12 cellular contexts compared by ENCODE assay signal in the genomic region with DNA sequence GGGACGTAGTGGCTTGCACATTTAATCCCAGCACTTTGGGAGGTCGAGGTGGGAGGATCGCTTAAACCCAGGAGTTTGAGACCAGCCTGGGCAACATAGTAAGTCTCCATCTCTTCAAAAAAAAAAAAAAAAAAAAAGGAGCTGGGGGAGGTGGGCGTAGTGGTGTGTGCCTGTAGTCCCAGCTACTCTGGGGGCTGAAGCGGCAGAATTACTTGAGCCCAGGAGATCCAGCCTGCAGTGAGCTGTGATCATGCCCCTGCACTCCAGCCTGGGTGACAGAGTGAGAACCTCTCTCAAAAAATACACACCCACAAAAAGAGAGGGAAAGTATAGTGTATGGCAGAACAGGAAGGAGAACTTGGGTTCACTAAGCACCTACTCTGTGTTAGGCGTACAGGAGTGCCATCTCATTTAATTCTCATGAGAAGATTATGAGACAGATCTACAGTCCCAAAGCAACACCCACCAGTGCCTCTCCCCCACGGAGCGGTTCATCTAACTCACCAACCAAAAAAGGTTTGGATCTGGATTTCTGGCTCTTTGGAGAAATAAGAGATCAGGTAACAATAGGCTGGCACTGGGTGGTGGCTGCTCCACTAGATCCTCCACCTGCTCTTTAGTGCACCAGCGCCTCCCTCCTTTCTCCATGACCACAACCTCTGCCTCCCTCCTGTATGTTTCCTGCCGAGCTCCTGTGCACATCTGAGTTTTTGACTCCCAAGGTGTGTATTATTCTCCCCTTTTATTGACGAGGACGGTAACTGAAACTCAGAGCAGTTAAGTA. TPM values are rescaled to one million over a fixed set of nuclear protein-coding genes. Genes with fewer than 3 reads are reported as not detected.
DNase-seq lines count a peak whose midpoint lies in the region; ATAC-seq and TF ChIP-seq lines count a peak whose summit lies in the region.
"Had no signal": no experiment of that assay in that cellular context is flagged by ENCODE, and none has a peak within 500 bp of the region (broad histone marks: within the 10 kb centered on the region; RNA-seq: fewer than 3 reads in every experiment).

No MANE protein-coding gene starts in this region.

- peak; percentile 60 for DNase-seq in activated CD4-positive, alpha-beta T cell treated with anti-CD3 and anti-CD28 coated beads, Interleukin-2, amount 10 ng/mL, durations not matched to agents 24 days and 14 days
- DNase-seq in activated CD4-positive, alpha-beta T cell treated with anti-CD3 and anti-CD28 coated beads, Interleukin-2, amount 50 U/mL, for 1 hour = no peak
- DNase-seq in Jurkat, Clone E6-1 (ENCODE audit: low read depth, low spot score) = peak; percentile 56
- DNase-seq in activated T-helper 2 cell treated with anti-CD3 and anti-CD28 coated beads, Interferon-gamma antibody, Interleukin-2, Interleukin-4, amounts not matched to agents 10 μg/mL and 5 μg/mL and 100 μg/mL, durations not matched to agents 14 hours and 24 hours and 36 hours (ENCODE audit: low spot score) = no peak
- DNase-seq in neural crest cell (ENCODE audit: low read depth, low spot score) (no peak), MV-4-11 (lab: John Stamatoyannopoulos, UW) (no peak), foreskin fibroblast (no peak)
- DNase-seq: adrenal gland, dermis blood vessel endothelial cell, mesendoderm, NCI-H1694 had no signal

- no peak overlapping the region; the same call in 1 of the 2 replicates for H3K4me3 ChIP-seq in Jurkat, Clone E6-1 (ENCODE audit: low read length)
- H3K4me3 ChIP-seq in foreskin fibroblast (ENCODE audit: low read depth in 1 of 2, low read length in 2 of 2) = no peak overlapping the region
- H3K4me3 ChIP-seq: adrenal gland had no signal

- H3K4me1 Mint-ChIP-seq in activated CD4-positive, alpha-beta T cell treated with anti-CD3 and anti-CD28 coated beads, Interleukin-2, amount 10 ng/mL, durations not matched to agents 24 days and 14 days = peaks cover 72% of the 10 kb centered on the region
- peaks cover 69% of the 10 kb centered on the region for H3K4me1 Mint-ChIP-seq in activated T-helper 2 cell treated with anti-CD3 and anti-CD28 coated beads, Interferon-gamma antibody, Interleukin-2, Interleukin-4, amounts not matched to agents 10 μg/mL and 5 μg/mL and 100 μg/mL, durations not matched to agents 14 hours and 24 hours and 36 hours (ENCODE audit: low read depth)
- peaks cover 19% of the 10 kb centered on the region for H3K4me1 Mint-ChIP-seq in neural crest cell

- peak overlapping the region; percentile 98 for H3K27ac Mint-ChIP-seq in activated CD4-positive, alpha-beta T cell treated with anti-CD3 and anti-CD28 coated beads, Interleukin-2, amount 10 ng/mL, durations not matched to agents 24 days and 14 days
- peak overlapping the region; percentile 96 for H3K27ac Mint-ChIP-seq in activated T-helper 2 cell treated with anti-CD3 and anti-CD28 coated beads, Interferon-gamma antibody, Interleukin-2, Interleukin-4, amounts not matched to agents 10 μg/mL and 5 μg/mL and 100 μg/mL, durations not matched to agents 14 hours and 24 hours and 36 hours
- no peak overlapping the region for H3K27ac Mint-ChIP-seq in neural crest cell (ENCODE audit: unreplicated experiment)

- H3K9me3 Mint-ChIP-seq in activated CD4-positive, alpha-beta T cell treated with anti-CD3 and anti-CD28 coated beads, Interleukin-2, amount 10 ng/mL, durations not matched to agents 24 days and 14 days = no peaks in the 10 kb centered on the region
- no peaks in the 10 kb centered on the region for H3K9me3 Mint-ChIP-seq in activated T-helper 2 cell treated with anti-CD3 and anti-CD28 coated beads, Interferon-gamma antibody, Interleukin-2, Interleukin-4, amounts not matched to agents 10 μg/mL and 5 μg/mL and 100 μg/mL, durations not matched to agents 14 hours and 24 hours and 36 hours
- no peaks in the 10 kb centered on the region for H3K9me3 Mint-ChIP-seq in neural crest cell

- intact Hi-C loops in activated CD4-positive, alpha-beta T cell treated with anti-CD3 and anti-CD28 coated beads, Interleukin-2, amount 10 ng/mL, durations not matched to agents 24 days and 14 days (cut with micrococcal nuclease) = loop anchor here (5.0 kb wide), 4 partner anchors 252 to 993 kb away; partner anchors contain the start of genes LPGAT1 and SLC30A1
- intact Hi-C loops in activated T-helper 2 cell treated with anti-CD3 and anti-CD28 coated beads, Interferon-gamma antibody, Interleukin-2, Interleukin-4, amounts not matched to agents 10 μg/mL and 5 μg/mL and 100 μg/mL, durations not matched to agents 14 hours and 24 hours and 36 hours (cut with micrococcal nuclease) = loop anchor here (1.0 to 5.0 kb wide), 3 partner anchors 252 to 507 kb away; partner anchors contain the start of genes LPGAT1 and SLC30A1

- H3K36me3 Mint-ChIP-seq in activated CD4-positive, alpha-beta T cell treated with anti-CD3 and anti-CD28 coated beads, Interleukin-2, amount 10 ng/mL, durations not matched to agents 24 days and 14 days (ENCODE audit: low read depth) = peaks cover 9% of the 10 kb centered on the region
- H3K36me3 Mint-ChIP-seq in activated T-helper 2 cell treated with anti-CD3 and anti-CD28 coated beads, Interferon-gamma antibody, Interleukin-2, Interleukin-4, amounts not matched to agents 10 μg/mL and 5 μg/mL and 100 μg/mL, durations not matched to agents 14 hours and 24 hours and 36 hours (ENCODE audit: low read depth) = peaks cover 23% of the 10 kb centered on the region
- no peaks in the 10 kb centered on the region for H3K36me3 Mint-ChIP-seq in neural crest cell (ENCODE audit: low read depth)

- ATAC-seq in GM19452 (IDR thresholded peaks at IDR 0.05; ENCODE audit: unreplicated experiment) = no peak

- H3K27me3 Mint-ChIP-seq in activated CD4-positive, alpha-beta T cell treated with anti-CD3 and anti-CD28 coated beads, Interleukin-2, amount 10 ng/mL, durations not matched to agents 24 days and 14 days = no peaks in the 10 kb centered on the region
- no peaks in the 10 kb centered on the region for H3K27me3 Mint-ChIP-seq in activated T-helper 2 cell treated with anti-CD3 and anti-CD28 coated beads, Interferon-gamma antibody, Interleukin-2, Interleukin-4, amounts not matched to agents 10 μg/mL and 5 μg/mL and 100 μg/mL, durations not matched to agents 14 hours and 24 hours and 36 hours (ENCODE audit: low read depth)
- peaks cover 25% of the 10 kb centered on the region for H3K27me3 Mint-ChIP-seq in neural crest cell (ENCODE audit: low read depth)

- TF ChIP-seq CTCF in neural crest cell (conservative IDR thresholded peaks at IDR 0.05) = no peak
- TF ChIP-seq CTCF in foreskin fibroblast (IDR thresholded peaks at IDR 0.05; ENCODE audit: low read depth, low read length) = no peak

- peak overlapping the region; percentile 90 for H3K4me3 Mint-ChIP-seq in activated CD4-positive, alpha-beta T cell treated with anti-CD3 and anti-CD28 coated beads, Interleukin-2, amount 10 ng/mL, durations not matched to agents 24 days and 14 days
- H3K4me3 Mint-ChIP-seq in activated T-helper 2 cell treated with anti-CD3 and anti-CD28 coated beads, Interferon-gamma antibody, Interleukin-2, Interleukin-4, amounts not matched to agents 10 μg/mL and 5 μg/mL and 100 μg/mL, durations not matched to agents 14 hours and 24 hours and 36 hours (ENCODE audit: low read depth) = peak overlapping the region; percentile 87
- peak overlapping the region; percentile 89 for H3K4me3 Mint-ChIP-seq in neural crest cell

RNA-seq across cellular contexts. Expression of gene TRAF5, which starts 1.4 kb away (rescaled TPM):
- total RNA-seq in activated CD4-positive, alpha-beta T cell treated with anti-CD3 and anti-CD28 coated beads, Interleukin-2, amount 10 ng/mL, durations not matched to agents 24 days and 14 days = 55.6 and 56.6 TPM in 2 replicates
- 29.6 TPM for polyA plus RNA-seq in Jurkat, Clone E6-1 (2012; ENCODE audit: insufficient read depth, insufficient read length)
- total RNA-seq in activated T-helper 2 cell treated with anti-CD3 and anti-CD28 coated beads, Interferon-gamma antibody, Interleukin-2, Interleukin-4, amounts not matched to agents 10 μg/mL and 5 μg/mL and 100 μg/mL, durations not matched to agents 14 hours and 24 hours and 36 hours = 63.8 and 64.6 TPM in 2 replicates
- 12.1 and 12.6 TPM in 2 replicates for total RNA-seq in neural crest cell

Comparison
In these comparisons a context has a peak if more than half of its experiments do, and no peak if none do; other contexts are left out.
1. DNase-seq: peak in activated CD4-positive, alpha-beta T cell treated with anti-CD3 and anti-CD28 coated beads, Interleukin-2, amount 10 ng/mL, durations not matched to agents 24 days and 14 days (single experiment) and Jurkat, Clone E6-1 (single experiment); none in activated CD4-positive, alpha-beta T cell treated with anti-CD3 and anti-CD28 coated beads, Interleukin-2, amount 50 U/mL, for 1 hour (single experiment), activated T-helper 2 cell treated with anti-CD3 and anti-CD28 coated beads, Interferon-gamma antibody, Interleukin-2, Interleukin-4, amounts not matched to agents 10 μg/mL and 5 μg/mL and 100 μg/mL, durations not matched to agents 14 hours and 24 hours and 36 hours (single experiment), neural crest cell (single experiment), MV-4-11 (single experiment) and foreskin fibroblast (0 of 2).
2. Peak in every context shown above with its lines, with median percentiles within 50 percentile points of each other: H3K4me3 Mint-ChIP-seq.